Comparison of ENCODE assay signal across 1 cellular context in genomic region chr11:2673871-2674471, GRCh38.
A peak's percentile ranks its signal among the peaks of the same experiment; 100 is the strongest.
TF ChIP-seq lines count a peak whose summit lies in the region.

No MANE protein-coding gene starts in this region.

TF ChIP-seq in HepG2, 621 proteins besides CTCF, POLR2A, EP300 and RAD21 (continued from another document and continues in another):
- TF ChIP-seq, protein P1, sequence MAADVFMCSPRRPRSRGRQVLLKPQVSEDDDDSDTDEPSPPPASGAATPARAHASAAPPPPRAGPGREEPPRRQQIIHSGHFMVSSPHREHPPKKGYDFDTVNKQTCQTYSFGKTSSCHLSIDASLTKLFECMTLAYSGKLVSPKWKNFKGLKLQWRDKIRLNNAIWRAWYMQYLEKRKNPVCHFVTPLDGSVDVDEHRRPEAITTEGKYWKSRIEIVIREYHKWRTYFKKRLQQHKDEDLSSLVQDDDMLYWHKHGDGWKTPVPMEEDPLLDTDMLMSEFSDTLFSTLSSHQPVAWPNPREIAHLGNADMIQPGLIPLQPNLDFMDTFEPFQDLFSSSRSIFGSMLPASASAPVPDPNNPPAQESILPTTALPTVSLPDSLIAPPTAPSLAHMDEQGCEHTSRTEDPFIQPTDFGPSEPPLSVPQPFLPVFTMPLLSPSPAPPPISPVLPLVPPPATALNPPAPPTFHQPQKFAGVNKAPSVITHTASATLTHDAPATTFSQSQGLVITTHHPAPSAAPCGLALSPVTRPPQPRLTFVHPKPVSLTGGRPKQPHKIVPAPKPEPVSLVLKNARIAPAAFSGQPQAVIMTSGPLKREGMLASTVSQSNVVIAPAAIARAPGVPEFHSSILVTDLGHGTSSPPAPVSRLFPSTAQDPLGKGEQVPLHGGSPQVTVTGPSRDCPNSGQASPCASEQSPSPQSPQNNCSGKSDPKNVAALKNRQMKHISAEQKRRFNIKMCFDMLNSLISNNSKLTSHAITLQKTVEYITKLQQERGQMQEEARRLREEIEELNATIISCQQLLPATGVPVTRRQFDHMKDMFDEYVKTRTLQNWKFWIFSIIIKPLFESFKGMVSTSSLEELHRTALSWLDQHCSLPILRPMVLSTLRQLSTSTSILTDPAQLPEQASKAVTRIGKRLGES (CRISPR knock-in tag; IDR thresholded peaks at IDR 0.05; ENCODE audit: borderline replicate concordance): no peak
- TF ChIP-seq ZMYM3 (CRISPR knock-in tag; IDR thresholded peaks at IDR 0.05) (no peak), NCOA5 (CRISPR knock-in tag; IDR thresholded peaks at IDR 0.05) (no peak), HMGA1 (CRISPR knock-in tag; conservative IDR thresholded peaks at IDR 0.05) (no peak), KDM5A (IDR thresholded peaks at IDR 0.05; ENCODE audit: borderline replicate concordance, low read length) (no peak), MEIS2 (CRISPR knock-in tag; IDR thresholded peaks at IDR 0.05) (no peak), ISX (CRISPR knock-in tag; conservative IDR thresholded peaks at IDR 0.05) (no peak), SP2 (CRISPR knock-in tag; IDR thresholded peaks at IDR 0.05) (no peak), ZNF713 (CRISPR knock-in tag; IDR thresholded peaks at IDR 0.05) (no peak), SPEN (CRISPR knock-in tag; IDR thresholded peaks at IDR 0.05; ENCODE audit: low read depth) (no peak), FOXK1 (CRISPR knock-in tag; IDR thresholded peaks at IDR 0.05; ENCODE audit: borderline replicate concordance, low read depth) (no peak), ETV5 (CRISPR knock-in tag; IDR thresholded peaks at IDR 0.05; ENCODE audit: borderline replicate concordance) (no peak), RBFOX2 (IDR thresholded peaks at IDR 0.05; ENCODE audit: low read depth, low read length) (0 out of 2 replicates have a peak, but pooled peaks have one; percentile 22), ZNF616 (CRISPR knock-in tag; IDR thresholded peaks at IDR 0.05; ENCODE audit: low read depth) (no peak), ZNF460 (CRISPR knock-in tag; IDR thresholded peaks at IDR 0.05; ENCODE audit: borderline replicate concordance) (no peak), AGO2 (optimal IDR thresholded peaks at IDR 0.05; ENCODE audit: low read depth, low read length) (peak; percentile 92), RBM22 (optimal IDR thresholded peaks at IDR 0.05; ENCODE audit: low read length) (peak; percentile 6), ZNF121 (CRISPR knock-in tag; IDR thresholded peaks at IDR 0.05) (no peak), ZNF207 (IDR thresholded peaks at IDR 0.05; ENCODE audit: borderline replicate concordance) (no peak), SOX6 (IDR thresholded peaks at IDR 0.05) (no peak), SOX6 (CRISPR knock-in tag; IDR thresholded peaks at IDR 0.05) (no peak), ZNF34 (CRISPR knock-in tag; IDR thresholded peaks at IDR 0.05; ENCODE audit: borderline replicate concordance) (no peak), ZNF749 (CRISPR knock-in tag; IDR thresholded peaks at IDR 0.05; ENCODE audit: borderline replicate concordance) (no peak), BRCA1 (CRISPR knock-in tag; IDR thresholded peaks at IDR 0.05) (no peak), JUN (CRISPR knock-in tag; IDR thresholded peaks at IDR 0.05) (no peak), ZNF556 (CRISPR knock-in tag; IDR thresholded peaks at IDR 0.05; ENCODE audit: borderline replicate concordance) (no peak), POGZ (CRISPR knock-in tag; IDR thresholded peaks at IDR 0.05) (no peak), TFDP1 (CRISPR knock-in tag; IDR thresholded peaks at IDR 0.05; ENCODE audit: borderline replicate concordance) (no peak), MEF2D (CRISPR knock-in tag; IDR thresholded peaks at IDR 0.05) (no peak), POLR2AphosphoS5 (IDR thresholded peaks at IDR 0.05; ENCODE audit: low read depth, low read length) (0 out of 2 replicates have a peak, but pooled peaks have one; percentile 24), KDM1A (CRISPR knock-in tag; IDR thresholded peaks at IDR 0.05) (no peak), ZNF468 (CRISPR knock-in tag; IDR thresholded peaks at IDR 0.05) (no peak), ZNF3 (CRISPR knock-in tag; IDR thresholded peaks at IDR 0.05) (no peak), PATZ1 (CRISPR knock-in tag; IDR thresholded peaks at IDR 0.05) (0 out of 2 replicates have a peak, but pooled peaks have one; percentile 6), ZNF746 (CRISPR knock-in tag; IDR thresholded peaks at IDR 0.05) (no peak), STAG1 (CRISPR knock-in tag; IDR thresholded peaks at IDR 0.05) (no peak), THAP11 (CRISPR knock-in tag; IDR thresholded peaks at IDR 0.05) (no peak), KDM5B (CRISPR knock-in tag; IDR thresholded peaks at IDR 0.05; ENCODE audit: borderline replicate concordance) (no peak), HHEX (CRISPR knock-in tag; IDR thresholded peaks at IDR 0.05) (no peak), ONECUT2 (CRISPR knock-in tag; IDR thresholded peaks at IDR 0.05) (no peak), FOXP4 (CRISPR knock-in tag; IDR thresholded peaks at IDR 0.05) (no peak), CENPX (CRISPR knock-in tag; IDR thresholded peaks at IDR 0.05) (no peak), TAF1 (CRISPR knock-in tag; IDR thresholded peaks at IDR 0.05) (no peak), THAP7 (CRISPR knock-in tag; IDR thresholded peaks at IDR 0.05) (no peak), ZSCAN22 (CRISPR knock-in tag; IDR thresholded peaks at IDR 0.05) (no peak), CHCHD3 (CRISPR knock-in tag; IDR thresholded peaks at IDR 0.05) (no peak), NR3C1 (CRISPR knock-in tag; IDR thresholded peaks at IDR 0.05) (no peak), ZNF275 (CRISPR knock-in tag; IDR thresholded peaks at IDR 0.05; ENCODE audit: borderline replicate concordance) (no peak), ZNF136 (CRISPR knock-in tag; IDR thresholded peaks at IDR 0.05; ENCODE audit: low read depth) (no peak)
- TF ChIP-seq, protein P2, sequence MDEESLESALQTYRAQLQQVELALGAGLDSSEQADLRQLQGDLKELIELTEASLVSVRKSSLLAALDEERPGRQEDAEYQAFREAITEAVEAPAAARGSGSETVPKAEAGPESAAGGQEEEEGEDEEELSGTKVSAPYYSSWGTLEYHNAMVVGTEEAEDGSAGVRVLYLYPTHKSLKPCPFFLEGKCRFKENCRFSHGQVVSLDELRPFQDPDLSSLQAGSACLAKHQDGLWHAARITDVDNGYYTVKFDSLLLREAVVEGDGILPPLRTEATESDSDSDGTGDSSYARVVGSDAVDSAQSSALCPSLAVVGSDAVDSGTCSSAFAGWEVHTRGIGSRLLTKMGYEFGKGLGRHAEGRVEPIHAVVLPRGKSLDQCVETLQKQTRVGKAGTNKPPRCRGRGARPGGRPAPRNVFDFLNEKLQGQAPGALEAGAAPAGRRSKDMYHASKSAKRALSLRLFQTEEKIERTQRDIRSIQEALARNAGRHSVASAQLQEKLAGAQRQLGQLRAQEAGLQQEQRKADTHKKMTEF (CRISPR knock-in tag; IDR thresholded peaks at IDR 0.05): no peak
- TF ChIP-seq, protein P3, sequence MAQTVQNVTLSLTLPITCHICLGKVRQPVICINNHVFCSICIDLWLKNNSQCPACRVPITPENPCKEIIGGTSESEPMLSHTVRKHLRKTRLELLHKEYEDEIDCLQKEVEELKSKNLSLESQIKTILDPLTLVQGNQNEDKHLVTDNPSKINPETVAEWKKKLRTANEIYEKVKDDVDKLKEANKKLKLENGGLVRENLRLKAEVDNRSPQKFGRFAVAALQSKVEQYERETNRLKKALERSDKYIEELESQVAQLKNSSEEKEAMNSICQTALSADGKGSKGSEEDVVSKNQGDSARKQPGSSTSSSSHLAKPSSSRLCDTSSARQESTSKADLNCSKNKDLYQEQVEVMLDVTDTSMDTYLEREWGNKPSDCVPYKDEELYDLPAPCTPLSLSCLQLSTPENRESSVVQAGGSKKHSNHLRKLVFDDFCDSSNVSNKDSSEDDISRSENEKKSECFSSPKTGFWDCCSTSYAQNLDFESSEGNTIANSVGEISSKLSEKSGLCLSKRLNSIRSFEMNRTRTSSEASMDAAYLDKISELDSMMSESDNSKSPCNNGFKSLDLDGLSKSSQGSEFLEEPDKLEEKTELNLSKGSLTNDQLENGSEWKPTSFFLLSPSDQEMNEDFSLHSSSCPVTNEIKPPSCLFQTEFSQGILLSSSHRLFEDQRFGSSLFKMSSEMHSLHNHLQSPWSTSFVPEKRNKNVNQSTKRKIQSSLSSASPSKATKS (CRISPR knock-in tag; IDR thresholded peaks at IDR 0.05): no peak
- TF ChIP-seq, protein P4, sequence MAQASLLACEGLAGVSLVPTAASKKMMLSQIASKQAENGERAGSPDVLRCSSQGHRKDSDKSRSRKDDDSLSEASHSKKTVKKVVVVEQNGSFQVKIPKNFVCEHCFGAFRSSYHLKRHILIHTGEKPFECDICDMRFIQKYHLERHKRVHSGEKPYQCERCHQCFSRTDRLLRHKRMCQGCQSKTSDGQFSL (CRISPR knock-in tag; IDR thresholded peaks at IDR 0.05): no peak
- TF ChIP-seq, protein P5, sequence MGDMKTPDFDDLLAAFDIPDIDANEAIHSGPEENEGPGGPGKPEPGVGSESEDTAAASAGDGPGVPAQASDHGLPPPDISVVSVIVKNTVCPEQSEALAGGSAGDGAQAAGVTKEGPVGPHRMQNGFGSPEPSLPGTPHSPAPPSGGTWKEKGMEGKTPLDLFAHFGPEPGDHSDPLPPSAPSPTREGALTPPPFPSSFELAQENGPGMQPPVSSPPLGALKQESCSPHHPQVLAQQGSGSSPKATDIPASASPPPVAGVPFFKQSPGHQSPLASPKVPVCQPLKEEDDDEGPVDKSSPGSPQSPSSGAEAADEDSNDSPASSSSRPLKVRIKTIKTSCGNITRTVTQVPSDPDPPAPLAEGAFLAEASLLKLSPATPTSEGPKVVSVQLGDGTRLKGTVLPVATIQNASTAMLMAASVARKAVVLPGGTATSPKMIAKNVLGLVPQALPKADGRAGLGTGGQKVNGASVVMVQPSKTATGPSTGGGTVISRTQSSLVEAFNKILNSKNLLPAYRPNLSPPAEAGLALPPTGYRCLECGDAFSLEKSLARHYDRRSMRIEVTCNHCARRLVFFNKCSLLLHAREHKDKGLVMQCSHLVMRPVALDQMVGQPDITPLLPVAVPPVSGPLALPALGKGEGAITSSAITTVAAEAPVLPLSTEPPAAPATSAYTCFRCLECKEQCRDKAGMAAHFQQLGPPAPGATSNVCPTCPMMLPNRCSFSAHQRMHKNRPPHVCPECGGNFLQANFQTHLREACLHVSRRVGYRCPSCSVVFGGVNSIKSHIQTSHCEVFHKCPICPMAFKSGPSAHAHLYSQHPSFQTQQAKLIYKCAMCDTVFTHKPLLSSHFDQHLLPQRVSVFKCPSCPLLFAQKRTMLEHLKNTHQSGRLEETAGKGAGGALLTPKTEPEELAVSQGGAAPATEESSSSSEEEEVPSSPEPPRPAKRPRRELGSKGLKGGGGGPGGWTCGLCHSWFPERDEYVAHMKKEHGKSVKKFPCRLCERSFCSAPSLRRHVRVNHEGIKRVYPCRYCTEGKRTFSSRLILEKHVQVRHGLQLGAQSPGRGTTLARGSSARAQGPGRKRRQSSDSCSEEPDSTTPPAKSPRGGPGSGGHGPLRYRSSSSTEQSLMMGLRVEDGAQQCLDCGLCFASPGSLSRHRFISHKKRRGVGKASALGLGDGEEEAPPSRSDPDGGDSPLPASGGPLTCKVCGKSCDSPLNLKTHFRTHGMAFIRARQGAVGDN (CRISPR knock-in tag; IDR thresholded peaks at IDR 0.05): peak; percentile 42; the same call in 1 of the 2 replicates
- TF ChIP-seq, protein P6, sequence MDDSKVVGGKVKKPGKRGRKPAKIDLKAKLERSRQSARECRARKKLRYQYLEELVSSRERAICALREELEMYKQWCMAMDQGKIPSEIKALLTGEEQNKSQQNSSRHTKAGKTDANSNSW (CRISPR knock-in tag; IDR thresholded peaks at IDR 0.05; ENCODE audit: borderline replicate concordance): no peak
